8 cellular contexts compared by ENCODE assay signal in genomic region chr17:39200957-39201510, GRCh38. TPM values are rescaled to one million over a fixed set of nuclear protein-coding genes. Genes with fewer than 3 reads are reported as not detected.
DNase-seq lines count a peak whose midpoint lies in the region; ATAC-seq and TF ChIP-seq lines count a peak whose summit lies in the region.

No MANE protein-coding gene starts in this region.

- H3K9me3 ChIP-seq in KOPT-K1 (ENCODE audit: insufficient read depth, low read length, poor library complexity, severe bottlenecking), result no peaks in the 10 kb centered on the region
- H3K9me3 ChIP-seq in naive thymus-derived CD4-positive, alpha-beta T cell (ENCODE audit: control insufficient read depth in 2 of 3, low read length in 3 of 3), result no peaks in the 10 kb centered on the region

- ATAC-seq in naive thymus-derived CD4-positive, alpha-beta T cell, result no peak
- no peak for ATAC-seq in HG02852 (IDR thresholded peaks at IDR 0.05; ENCODE audit: unreplicated experiment)

- POLR2A ChIA-PET in naive thymus-derived CD4-positive, alpha-beta T cell (lab: Charles Lee), result interaction anchor here (1.5 to 11.8 kb wide), 5 partner anchors 36 to 218 kb away, joined by 7 to 144 read pairs (median 9); no protein-coding TSS in a partner anchor

- intact Hi-C loops in naive thymus-derived CD4-positive, alpha-beta T cell (cut with micrococcal nuclease), result loop anchor here in 1 of 2 donors (1.0 kb wide), 5 partner anchors 8 to 449 kb away; partner anchors contain the start of genes CDK12, LASP1 and PSMB3

- no peak for DNase-seq in AG10803 (ENCODE audit: low read depth)
- no peak for DNase-seq in chondrocyte (ENCODE audit: low spot score)
- DNase-seq in naive thymus-derived CD4-positive, alpha-beta T cell, result no peak
- no peak for DNase-seq in T1000 (lab: John Stamatoyannopoulos, UW)
- no peak for DNase-seq in SIG-M5 (lab: John Stamatoyannopoulos, UW)
- DNase-seq in stimulated activated CD4-positive, alpha-beta T cell treated with anti-CD3 and anti-CD28 coated beads, Interleukin-15, amount 100 ng/mL, for 24 hours, result no peak

- CTCF ChIA-PET in naive thymus-derived CD4-positive, alpha-beta T cell (lab: Charles Lee), result interaction anchor here (2.5 kb wide), 1 partner anchor 44 kb away, joined by 14 read pairs; no protein-coding TSS in a partner anchor

- H3K27me3 Mint-ChIP-seq in chondrocyte (ENCODE audit: low read depth), result no peaks in the 10 kb centered on the region
- H3K27me3 Mint-ChIP-seq in naive thymus-derived CD4-positive, alpha-beta T cell, result no peaks in the 10 kb centered on the region

- H3K4me1 Mint-ChIP-seq in chondrocyte (ENCODE audit: low read depth), result peaks cover 52% of the 10 kb centered on the region
- peaks cover 30 to 65% (median 47%) of the 10 kb centered on the region in 7 donors for H3K4me1 Mint-ChIP-seq in naive thymus-derived CD4-positive, alpha-beta T cell

- peaks cover 32 to 42% of the 10 kb centered on the region in 2 donors for H3K4me1 ChIP-seq in naive thymus-derived CD4-positive, alpha-beta T cell (ENCODE audit: control insufficient read depth in 2 of 2, insufficient read depth in 2 of 2, low read length in 2 of 2)

- no peaks in the 10 kb centered on the region for H3K9me3 Mint-ChIP-seq in chondrocyte (ENCODE audit: low read depth)
- no peaks in the 10 kb centered on the region for H3K9me3 Mint-ChIP-seq in naive thymus-derived CD4-positive, alpha-beta T cell

- no peak for TF ChIP-seq CTCF in AG10803 (conservative IDR thresholded peaks at IDR 0.05; ENCODE audit: low read length)
- no peak for TF ChIP-seq CTCF in chondrocyte (IDR thresholded peaks at IDR 0.05)

- peak overlapping the region; percentile 98 for H3K4me3 Mint-ChIP-seq in chondrocyte (ENCODE audit: unreplicated experiment)
- peak overlapping the region; percentile 87 to 98 (median 92) for H3K4me3 Mint-ChIP-seq in naive thymus-derived CD4-positive, alpha-beta T cell

- H3K36me3 ChIP-seq in KOPT-K1 (ENCODE audit: insufficient read depth, low read length), result peaks cover 51% of the 10 kb centered on the region
- peaks cover 20 to 37% (median 23%) of the 10 kb centered on the region in 3 experiments for H3K36me3 ChIP-seq in naive thymus-derived CD4-positive, alpha-beta T cell (ENCODE audit: control insufficient read depth in 2 of 3, insufficient read depth in 3 of 3, low read length in 3 of 3)

- peak overlapping the region; percentile 99 for H3K27ac Mint-ChIP-seq in chondrocyte (ENCODE audit: unreplicated experiment)
- peak overlapping the region; percentile 93 to 100 (median 99) for H3K27ac Mint-ChIP-seq in naive thymus-derived CD4-positive, alpha-beta T cell

- peaks cover 36% of the 10 kb centered on the region for H3K36me3 Mint-ChIP-seq in chondrocyte (ENCODE audit: low read depth)
- H3K36me3 Mint-ChIP-seq in naive thymus-derived CD4-positive, alpha-beta T cell, result peaks cover 4 to 37% (median 28%) of the 10 kb centered on the region in 5 donors

- H3K4me3 ChIP-seq in AG10803 (ENCODE audit: low read length), result peak overlapping the region; percentile 79
- peak overlapping the region; percentile 83 for H3K4me3 ChIP-seq in naive thymus-derived CD4-positive, alpha-beta T cell (ENCODE audit: low read length)

- peak overlapping the region; percentile 99 for H3K27ac ChIP-seq in KOPT-K1 (ENCODE audit: low read depth, low read length, poor library complexity, severe bottlenecking)
- peak overlapping the region; percentile 98 for H3K27ac ChIP-seq in naive thymus-derived CD4-positive, alpha-beta T cell (ENCODE audit: low read depth, low read length)

- H3K27me3 ChIP-seq in naive thymus-derived CD4-positive, alpha-beta T cell (ENCODE audit: control insufficient read depth in 2 of 2, insufficient read depth in 2 of 2, low read length in 2 of 2), result no peaks in the 10 kb centered on the region

RNA-seq across cellular contexts. Expression of gene RPL19, which starts 1.0 kb away (rescaled TPM):
- 1,031 to 1,318 TPM (median 1,035 TPM) in 3 replicates for total RNA-seq in chondrocyte
- total RNA-seq in naive thymus-derived CD4-positive, alpha-beta T cell, result 1,000 to 10,000 TPM; 1,932 to 3,942 (median 3,777) TPM
- 1,000 to 10,000 TPM; 4,326 to 4,957 TPM for polyA plus RNA-seq in naive thymus-derived CD4-positive, alpha-beta T cell

RNA-seq across cellular contexts. Expression of gene CACNB1, which starts 3.6 kb away (rescaled TPM):
- 22.6 to 25.5 TPM (median 24.1 TPM) in 3 replicates for total RNA-seq in chondrocyte
- total RNA-seq in naive thymus-derived CD4-positive, alpha-beta T cell, result 10 to 100 TPM; 10.7 to 22.0 (median 12.8) TPM
- 1 to 10 TPM in 1 of 2 donors, under 1 TPM in 1; 0.39 to 1.9 TPM for polyA plus RNA-seq in naive thymus-derived CD4-positive, alpha-beta T cell

RNA-seq across cellular contexts. Expression of gene STAC2, which starts 24.7 kb away (rescaled TPM):
- total RNA-seq in chondrocyte, result 0.35 to 1.1 TPM (median 0.44 TPM) in 3 replicates
- not detected for total RNA-seq in naive thymus-derived CD4-positive, alpha-beta T cell
- polyA plus RNA-seq in naive thymus-derived CD4-positive, alpha-beta T cell, result not detected

RNA-seq across cellular contexts. Expression of gene ARL5C, which starts 35.1 kb away (rescaled TPM):
- 0.25 TPM in 1 of 3 replicates, not detected in the others for total RNA-seq in chondrocyte
- total RNA-seq in naive thymus-derived CD4-positive, alpha-beta T cell, result under 1 TPM in 2 of 5 experiments, not detected in 3; 0.34 to 0.78 TPM
- under 1 TPM in 1 of 2 donors, not detected in 1; 0.15 TPM for polyA plus RNA-seq in naive thymus-derived CD4-positive, alpha-beta T cell

RNA-seq across cellular contexts. Expression of gene PLXDC1, which starts 49.6 kb away (rescaled TPM):
- 11.1 to 40.5 TPM (median 37.4 TPM) in 3 replicates for total RNA-seq in chondrocyte
- 10 to 100 TPM in 4 of 5 experiments, 1 to 10 TPM in 1; 2.3 to 55.7 (median 31.8) TPM for total RNA-seq in naive thymus-derived CD4-positive, alpha-beta T cell
- 10 to 100 TPM; 19.3 to 22.5 TPM for polyA plus RNA-seq in naive thymus-derived CD4-positive, alpha-beta T cell
